In the genomic region with DNA sequence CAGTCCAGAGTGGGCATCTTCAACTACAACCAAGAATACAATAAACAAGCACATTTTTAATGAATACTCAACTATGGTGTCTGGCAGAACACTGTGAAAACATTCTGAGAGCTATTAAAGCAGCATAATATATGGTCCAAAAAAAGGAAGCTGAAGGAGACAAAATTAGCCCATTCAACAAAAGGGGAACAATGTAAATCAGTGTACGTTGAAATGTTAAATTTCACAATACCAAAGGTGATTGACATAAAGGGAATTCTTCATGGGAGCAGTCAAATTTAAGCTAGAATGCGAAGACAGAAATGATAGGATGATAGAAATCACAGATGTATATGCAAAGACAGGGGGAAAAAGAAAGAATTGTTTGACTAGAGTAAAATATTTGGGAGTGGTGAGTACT, we compare ENCODE assay signal across 19 cellular contexts. TPM values are rescaled to one million over a fixed set of nuclear protein-coding genes. Genes with fewer than 3 reads are reported as not detected.
DNase-seq lines count a peak whose midpoint lies in the region; ATAC-seq and TF ChIP-seq lines count a peak whose summit lies in the region.
"Had no signal": no experiment of that assay in that cellular context is flagged by ENCODE, and none has a peak within 500 bp of the region (broad histone marks: within the 10 kb centered on the region; RNA-seq: fewer than 3 reads in every experiment).

No MANE protein-coding gene starts in this region.

- H4K20me1 ChIP-seq in DOHH2 (ENCODE audit: control insufficient read depth, insufficient read depth, low read depth, low read length): no peaks in the 10 kb centered on the region
- H4K20me1 ChIP-seq in neural progenitor cell (ENCODE audit: low read depth): no peaks in the 10 kb centered on the region

- peak overlapping the region; percentile 14 for H3K27ac Mint-ChIP-seq in dendritic cell treated with granulocyte-macrophage colony-stimulating factor and Interleukin-4, amounts not matched to agents 40 ng/mL and 50 ng/mL, for 4 days
- H3K27ac Mint-ChIP-seq in neural progenitor cell: no peak overlapping the region

- H3K9me3 Mint-ChIP-seq in dendritic cell treated with granulocyte-macrophage colony-stimulating factor and Interleukin-4, amounts not matched to agents 40 ng/mL and 50 ng/mL, for 4 days: no peaks in the 10 kb centered on the region
- no peaks in the 10 kb centered on the region for H3K9me3 Mint-ChIP-seq in neural progenitor cell
- H3K9me3 Mint-ChIP-seq: activated naive CD8-positive, alpha-beta T cell treated with anti-CD3 and anti-CD28 coated beads, Interleukin-2, amount 10 ng/mL, durations not matched to agents 7 days and 5 days had no signal

- H3K9me2 ChIP-seq in DOHH2 (replicated peaks; ENCODE audit: control insufficient read depth, low read length): no peaks in the 10 kb centered on the region

- TF ChIP-seq CTCF in DOHH2 (IDR thresholded peaks at IDR 0.05; ENCODE audit: low read depth, low read length, poor library complexity, severe bottlenecking) (no peak), neural progenitor cell (IDR thresholded peaks at IDR 0.05) (no peak)

- peaks cover 44% of the 10 kb centered on the region for H3K4me1 ChIP-seq in DOHH2 (ENCODE audit: control insufficient read depth, low read length)
- no peaks in the 10 kb centered on the region for H3K4me1 ChIP-seq in neural progenitor cell
- H3K4me1 ChIP-seq: testis had no signal

- no peaks in the 10 kb centered on the region for H3K79me2 ChIP-seq in DOHH2 (ENCODE audit: control insufficient read depth, low read length)
- no peaks in the 10 kb centered on the region for H3K79me2 ChIP-seq in neural progenitor cell (ENCODE audit: low read depth)

- H3F3A ChIP-seq in DOHH2 (ENCODE audit: control insufficient read depth, insufficient read depth) (no peaks in the 10 kb centered on the region), neural progenitor cell (ENCODE audit: low read depth) (no peaks in the 10 kb centered on the region)

- H3K4me3 ChIP-seq in DOHH2 (ENCODE audit: low read length) (peak overlapping the region; percentile 26; the same call in 1 of the 2 replicates), neural progenitor cell (no peak overlapping the region)
- H3K4me3 ChIP-seq: colonic mucosa, heart right ventricle, right atrium auricular region, testis had no signal

- no peak overlapping the region for H2AFZ ChIP-seq in neural progenitor cell (replicated peaks)

- H3K27me3 ChIP-seq in DOHH2 (ENCODE audit: control insufficient read depth, low read length) (no peaks in the 10 kb centered on the region), neural progenitor cell (no peaks in the 10 kb centered on the region)
- H3K27me3 ChIP-seq: brain microvascular endothelial cell, colonic mucosa, heart right ventricle, right atrium auricular region, testis had no signal

- intact Hi-C loops in dendritic cell treated with granulocyte-macrophage colony-stimulating factor and Interleukin-4, amounts not matched to agents 40 ng/mL and 50 ng/mL, for 4 days (cut with micrococcal nuclease): no loop called here
- intact Hi-C loops in left cardiac atrium (cut with DNase I): no loop called here

- peaks cover 78% of the 10 kb centered on the region for H3K36me3 Mint-ChIP-seq in dendritic cell treated with granulocyte-macrophage colony-stimulating factor and Interleukin-4, amounts not matched to agents 40 ng/mL and 50 ng/mL, for 4 days (ENCODE audit: low read depth)
- no peaks in the 10 kb centered on the region for H3K36me3 Mint-ChIP-seq in neural progenitor cell

- DNase-seq in AML-193 (lab: John Stamatoyannopoulos, UW) (peak; percentile 39 to 43), NOMO-1 treated with dmso at 0.1 percent for 144 hours (lab: John Stamatoyannopoulos, UW; ENCODE audit: unreplicated experiment) (peak; percentile 26), neural progenitor cell (ENCODE audit: low spot score) (no peak), left cardiac atrium (no peak)
- DNase-seq: activated CD4-positive, alpha-beta T cell treated with anti-CD3 and anti-CD28 coated beads for 48 hours; activated naive CD8-positive, alpha-beta T cell treated with anti-CD3 and anti-CD28 coated beads, Interleukin-2, amount 10 ng/mL, durations not matched to agents 7 days and 5 days; activated T-cell treated with anti-CD3 and anti-CD28 coated beads for 4 hours; brain microvascular endothelial cell; colonic mucosa; COR-L47; heart right ventricle; NCI-H1417; NCI-H69; testis had no signal

- H3K36me3 ChIP-seq in DOHH2 (ENCODE audit: control insufficient read depth, low read length) (peaks cover 6% of the 10 kb centered on the region), neural progenitor cell (no peaks in the 10 kb centered on the region)
- H3K36me3 ChIP-seq: brain microvascular endothelial cell, colonic mucosa, right atrium auricular region had no signal

- H3K4me2 ChIP-seq in DOHH2 (ENCODE audit: low read length) (peak overlapping the region; percentile 43), neural progenitor cell (no peak overlapping the region)

- no peaks in the 10 kb centered on the region for H3K27me3 Mint-ChIP-seq in dendritic cell treated with granulocyte-macrophage colony-stimulating factor and Interleukin-4, amounts not matched to agents 40 ng/mL and 50 ng/mL, for 4 days
- no peaks in the 10 kb centered on the region for H3K27me3 Mint-ChIP-seq in neural progenitor cell (ENCODE audit: insufficient read depth, low read depth)
- H3K27me3 Mint-ChIP-seq: activated naive CD8-positive, alpha-beta T cell treated with anti-CD3 and anti-CD28 coated beads, Interleukin-2, amount 10 ng/mL, durations not matched to agents 7 days and 5 days had no signal

- H3K9ac ChIP-seq in neural progenitor cell: no peak overlapping the region

- ATAC-seq in HG02759 (IDR thresholded peaks at IDR 0.05; ENCODE audit: unreplicated experiment) (no peak), left cardiac atrium (no peak)
- ATAC-seq: heart right ventricle, Panc1 had no signal

- H3K4me3 Mint-ChIP-seq in dendritic cell treated with granulocyte-macrophage colony-stimulating factor and Interleukin-4, amounts not matched to agents 40 ng/mL and 50 ng/mL, for 4 days: no peak overlapping the region
- H3K4me3 Mint-ChIP-seq in neural progenitor cell: no peak overlapping the region
- H3K4me3 Mint-ChIP-seq: activated naive CD8-positive, alpha-beta T cell treated with anti-CD3 and anti-CD28 coated beads, Interleukin-2, amount 10 ng/mL, durations not matched to agents 7 days and 5 days had no signal

- H3K9me3 ChIP-seq in DOHH2 (ENCODE audit: control insufficient read depth, insufficient read depth, low read length) (no peaks in the 10 kb centered on the region), neural progenitor cell (ENCODE audit: low read depth) (no peaks in the 10 kb centered on the region)
- H3K9me3 ChIP-seq: colonic mucosa, heart right ventricle, right atrium auricular region, testis had no signal

- peaks cover 61% of the 10 kb centered on the region for H3K4me1 Mint-ChIP-seq in dendritic cell treated with granulocyte-macrophage colony-stimulating factor and Interleukin-4, amounts not matched to agents 40 ng/mL and 50 ng/mL, for 4 days (ENCODE audit: low read depth)
- no peaks in the 10 kb centered on the region for H3K4me1 Mint-ChIP-seq in neural progenitor cell

- no peak overlapping the region for H3K27ac ChIP-seq in DOHH2 (ENCODE audit: low read depth, low read length)
- H3K27ac ChIP-seq in neural progenitor cell: no peak overlapping the region
- H3K27ac ChIP-seq: brain microvascular endothelial cell, colonic mucosa, heart right ventricle, right atrium auricular region, testis had no signal

RNA-seq across cellular contexts. Expression of a gene that starts 41.3 kb away (rescaled TPM):
- 0.03 and 0.04 TPM in 2 replicates for total RNA-seq in neural progenitor cell (ENCODE audit: low replicate concordance)
- total RNA-seq in left cardiac atrium: not detected
- total RNA-seq: right atrium auricular region had no signal

RNA-seq across cellular contexts. Expression of a gene that starts 50.2 kb away (rescaled TPM):
- 18.6 and 24.0 TPM in 2 replicates for total RNA-seq in neural progenitor cell (ENCODE audit: low replicate concordance)
- total RNA-seq in left cardiac atrium: 10 to 100 TPM; 41.1 to 45.1 TPM

Comparison
In these comparisons a context has a peak if more than half of its experiments do, and no peak if none do; other contexts are left out.
1. DNase-seq: peak in AML-193 (2 of 2) and NOMO-1 treated with dmso at 0.1 percent for 144 hours (single experiment); none in neural progenitor cell (single experiment) and left cardiac atrium (single experiment).